Comparison of ENCODE assay signal across 12 cellular contexts in the genomic region with DNA sequence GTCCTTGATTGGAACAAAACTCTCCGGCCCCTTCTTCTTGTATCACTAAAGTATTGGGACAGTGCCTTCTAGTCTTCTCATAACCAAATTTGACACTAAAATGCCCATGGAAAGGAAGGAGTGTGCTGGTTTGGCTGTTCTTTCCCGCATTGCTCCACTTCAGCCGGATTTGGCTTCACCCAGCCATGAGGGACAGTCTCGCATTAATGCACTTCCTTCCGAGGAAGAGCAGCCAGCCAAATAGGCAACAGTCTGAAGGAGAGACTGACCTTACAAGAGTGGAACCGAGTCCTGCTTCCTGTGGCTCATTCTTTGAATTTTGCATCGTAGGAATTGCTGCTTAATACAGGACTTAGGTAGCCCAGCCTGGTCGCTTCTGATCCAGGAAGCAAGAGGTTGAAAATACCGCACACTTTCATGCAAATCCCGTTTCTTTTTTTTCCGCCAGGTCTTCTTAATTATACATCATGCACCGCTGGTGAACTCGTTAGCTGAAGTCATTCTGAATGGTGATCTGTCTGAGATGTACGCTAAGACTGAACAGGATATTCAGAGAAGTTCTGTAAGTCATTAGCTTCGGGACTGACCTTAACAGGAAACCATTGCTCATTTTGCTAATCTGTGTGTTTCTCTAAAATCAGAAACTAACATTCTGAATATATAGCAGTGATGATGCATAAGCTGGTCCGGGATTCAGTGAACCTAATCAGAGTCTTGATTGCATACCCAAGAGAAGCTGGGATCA. TPM values are rescaled to one million over a fixed set of nuclear protein-coding genes. Genes with fewer than 3 reads are reported as not detected.
A peak's percentile ranks its signal among the peaks of the same experiment; 100 is the strongest.
DNase-seq lines count a peak whose midpoint lies in the region; ATAC-seq and TF ChIP-seq lines count a peak whose summit lies in the region.
"Had no signal": no experiment of that assay in that cellular context is flagged by ENCODE, and none has a peak within 500 bp of the region (broad histone marks: within the 10 kb centered on the region; RNA-seq: fewer than 3 reads in every experiment).

No MANE protein-coding gene starts in this region.

- peak; percentile 37 for ATAC-seq in GM18867 (IDR thresholded peaks at IDR 0.05; ENCODE audit: unreplicated experiment)
- ATAC-seq in GM21737 (IDR thresholded peaks at IDR 0.05; ENCODE audit: unreplicated experiment): peak; percentile 44
- no peak for ATAC-seq in HG02588 (IDR thresholded peaks at IDR 0.05; ENCODE audit: unreplicated experiment)

- no peak overlapping the region for H3K23ac ChIP-seq in neuronal stem cell (ENCODE audit: low read depth, low read length, poor library complexity)

- H2BK12ac ChIP-seq in neuronal stem cell (ENCODE audit: low read length): no peak overlapping the region

- no peak overlapping the region for H2BK5ac ChIP-seq in neuronal stem cell (ENCODE audit: low read length)

- H3K14ac ChIP-seq in neuronal stem cell (ENCODE audit: low read length): no peak overlapping the region

- H3K4ac ChIP-seq in neuronal stem cell (ENCODE audit: low read length): no peak overlapping the region

- POLR2A ChIA-PET in RWPE1 (lab: Yijun Ruan, JAX; ENCODE audit: low non-redundant PET): no interaction called here

- H2AFZ ChIP-seq in neuronal stem cell (ENCODE audit: low read length): no peak overlapping the region

- H3K9ac ChIP-seq in neuronal stem cell (ENCODE audit: low read depth, low read length, poor library complexity): no peak overlapping the region

- no peak overlapping the region for H2AK5ac ChIP-seq in neuronal stem cell (ENCODE audit: low read depth, low read length)

- no peak for TF ChIP-seq CTCF in RWPE1 (conservative IDR thresholded peaks at IDR 0.05; ENCODE audit: low read depth)
- TF ChIP-seq CTCF in dorsolateral prefrontal cortex (IDR thresholded peaks at IDR 0.05 in 54 of 56, conservative IDR thresholded peaks at IDR 0.05 in 2 of 56; ENCODE audit: low read depth in 1 of 56, partially characterized antibody in 56 of 56): no peak

- no peaks in the 10 kb centered on the region for H3K27me3 ChIP-seq in neuronal stem cell (ENCODE audit: control insufficient read depth in 3 of 3, insufficient read depth in 3 of 3, low read depth in 1 of 3, low read length in 3 of 3)
- no peaks in the 10 kb centered on the region for H3K27me3 ChIP-seq in dorsolateral prefrontal cortex
- H3K27me3 ChIP-seq: sigmoid colon, stomach had no signal

- DNase-seq in RWPE1 (ENCODE audit: low spot score) (no peak), neuronal stem cell (ENCODE audit: low spot score) (no peak), dedifferentiated amniotic fluid mesenchymal stem cell (ENCODE audit: extremely low spot score) (no peak), dorsolateral prefrontal cortex (no peak)
- DNase-seq: effector CD8-positive, alpha-beta T cell; GF-D8; sigmoid colon had no signal

- H3K79me1 ChIP-seq in neuronal stem cell (ENCODE audit: low read depth, low read length): no peaks in the 10 kb centered on the region

- peak overlapping the region; percentile 20 for H2BK15ac ChIP-seq in neuronal stem cell (ENCODE audit: low read length)

- H3K4me3 ChIP-seq in neuronal stem cell (ENCODE audit: low read length in 2 of 2): no peak overlapping the region
- no peak overlapping the region for H3K4me3 ChIP-seq in dorsolateral prefrontal cortex
- H3K4me3 ChIP-seq: sigmoid colon, SK-N-MC, stomach had no signal

- H3K36me3 ChIP-seq in neuronal stem cell (replicated peaks in 1 of 2; ENCODE audit: control insufficient read depth in 2 of 2, insufficient read depth in 2 of 2, low read length in 2 of 2): peaks cover 1 to 45% of the 10 kb centered on the region in 2 donors

- peak overlapping the region; percentile 58 for H3K27ac ChIP-seq in RWPE1
- no peak overlapping the region for H3K27ac ChIP-seq in neuronal stem cell (replicated peaks; ENCODE audit: low read length)
- no peak overlapping the region for H3K27ac ChIP-seq in dorsolateral prefrontal cortex
- H3K27ac ChIP-seq: SK-N-MC had no signal

- intact Hi-C loops in dorsolateral prefrontal cortex (cut with DNase I): no loop called here

- CTCF ChIA-PET in RWPE1 (lab: Yijun Ruan, JAX): interaction anchor here (0.8 to 1.9 kb wide), 3 partner anchors 14 to 272 kb away, joined by 3 to 7 read pairs (median 4); no protein-coding TSS in a partner anchor

- no CpG with 5 or more reads among the region's 16 CpGs for WGBS in neuronal stem cell (ENCODE audit: extremely low coverage in 2 of 2, insufficient read length in 2 of 2, insufficient replicate concordance in 1 of 2), 2 donors

- H3K9me3 ChIP-seq in neuronal stem cell (replicated peaks in 1 of 2; ENCODE audit: control insufficient read depth in 2 of 2, insufficient read depth in 1 of 2, low read depth in 1 of 2, low read length in 2 of 2): no peaks in the 10 kb centered on the region
- H3K9me3 ChIP-seq: sigmoid colon, stomach had no signal

- peaks cover 19 to 33% of the 10 kb centered on the region in 2 donors for H3K4me1 ChIP-seq in neuronal stem cell (ENCODE audit: control insufficient read depth in 2 of 2, insufficient read depth in 1 of 2, low read depth in 1 of 2, low read length in 2 of 2)

- H4K8ac ChIP-seq in neuronal stem cell (ENCODE audit: low read depth, low read length): no peak overlapping the region

- no peak overlapping the region for H2BK120ac ChIP-seq in neuronal stem cell (ENCODE audit: low read depth, low read length)

- no peak overlapping the region for H4K91ac ChIP-seq in neuronal stem cell (ENCODE audit: low read depth, low read length, poor library complexity)

- no peak overlapping the region for H3K18ac ChIP-seq in neuronal stem cell (ENCODE audit: low read length)

- H3K4me2 ChIP-seq in neuronal stem cell (ENCODE audit: insufficient read depth, low read length, poor library complexity, severe bottlenecking): no peak overlapping the region

RNA-seq across cellular contexts. Expression of gene CLEC16A, which starts 38.2 kb away (rescaled TPM):
- 7.1 TPM for polyA plus RNA-seq in neuronal stem cell (2013, experiment 1 of 2)
- 6.7 TPM for polyA plus RNA-seq in neuronal stem cell (2013, experiment 2 of 2)
- 10 to 100 TPM; 40.5 to 75.1 (median 58.1) TPM for total RNA-seq in dorsolateral prefrontal cortex

RNA-seq across cellular contexts. Expression of gene DEXI, which starts 40.3 kb away (rescaled TPM):
- 25.2 TPM for polyA plus RNA-seq in neuronal stem cell (2013, experiment 1 of 2)
- polyA plus RNA-seq in neuronal stem cell (2013, experiment 2 of 2): 25.3 TPM
- 10 to 100 TPM; 40.9 to 88.1 (median 56.7) TPM for total RNA-seq in dorsolateral prefrontal cortex
